29 cellular contexts compared by ENCODE assay signal in the genomic region with DNA sequence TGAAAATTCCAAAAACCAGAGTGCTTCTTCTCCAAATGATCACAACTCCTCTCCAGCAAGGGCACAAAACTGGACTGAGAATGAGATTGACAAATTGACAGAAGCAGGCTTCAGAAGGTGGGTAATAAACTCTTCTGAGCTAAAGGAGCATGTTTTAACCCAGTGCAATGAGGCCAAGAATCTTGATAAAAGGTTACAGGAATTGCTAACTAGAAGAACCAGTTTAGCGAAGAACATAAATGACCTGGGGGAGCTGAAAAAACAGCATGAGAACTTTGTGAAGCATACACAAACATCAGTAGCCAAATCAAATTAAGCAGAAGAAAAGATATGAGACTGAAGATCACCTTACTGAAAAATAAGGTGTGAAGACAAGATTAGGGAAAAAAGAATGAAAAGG. TPM values are rescaled to one million over a fixed set of nuclear protein-coding genes. Genes with fewer than 3 reads are reported as not detected.
"Had no signal": no experiment of that assay in that cellular context is flagged by ENCODE, and none has a peak within 500 bp of the region (broad histone marks: within the 10 kb centered on the region; RNA-seq: fewer than 3 reads in every experiment).

No MANE protein-coding gene starts in this region.

- H3K9me3 Mint-ChIP-seq: activated T-cell treated with anti-CD3 and anti-CD28 coated beads, Interleukin-2, amount 50 U/mL, for 4 hours had no signal

- H3K4me1 ChIP-seq: left ventricle myocardium inferior, psoas muscle, testis had no signal

- H3K36me3 Mint-ChIP-seq: activated naive CD8-positive, alpha-beta T cell treated with anti-CD3 and anti-CD28 coated beads, Interleukin-2, amount 10 ng/mL, durations not matched to agents 7 days and 5 days; immature natural killer cell; natural killer cell; stimulated activated memory B cell treated with anti-CD40 and anti-IgM and Interleukin-4, amounts not matched to agents 10 μg/mL and 1 μg/mL and 100 μg/mL, for 72 hours had no signal

- DNase-seq: activated CD4-positive, alpha-beta T cell treated with anti-CD3 and anti-CD28 coated beads, Interleukin-2, amount 50 U/mL, for 4 hours; activated CD8-positive, alpha-beta memory T cell treated with anti-CD3 and anti-CD28 coated beads for 24 hours; activated CD8-positive, alpha-beta memory T cell treated with anti-CD3 and anti-CD28 coated beads, Interleukin-2, amount 50 U/mL, for 4 hours; activated naive CD4-positive, alpha-beta T cell treated with anti-CD3 and anti-CD28 coated beads for 36 hours; activated naive CD8-positive, alpha-beta T cell treated with anti-CD3 and anti-CD28 coated beads, Interleukin-2, amount 10 ng/mL, durations not matched to agents 7 days and 5 days; activated T-cell treated with anti-CD3 and anti-CD28 coated beads, Interleukin-2, amount 50 U/mL, for 4 hours; amniotic stem cell; cerebellar nuclear complex; endodermal cell; foreskin fibroblast; immature natural killer cell; left ventricle myocardium inferior; midbrain; natural killer cell; psoas muscle; stimulated activated CD4-positive, alpha-beta T cell treated with anti-CD3 and anti-CD28 coated beads, Interleukin-2, amount 100 ng/mL, for 24 hours; T-helper 1 cell; testis had no signal

- H3K27me3 ChIP-seq: testis had no signal

- ATAC-seq: activated T-cell treated with anti-CD3 and anti-CD28 coated beads, Interleukin-2, amount 50 U/mL, for 4 hours; natural killer cell; psoas muscle; stimulated activated memory B cell treated with anti-CD40 and anti-IgM and Interleukin-4, amounts not matched to agents 10 μg/mL and 1 μg/mL and 100 μg/mL, for 72 hours had no signal

- H3K27ac Mint-ChIP-seq: activated naive CD4-positive, alpha-beta T cell treated with anti-CD3 and anti-CD28 coated beads for 36 hours; activated naive CD8-positive, alpha-beta T cell treated with anti-CD3 and anti-CD28 coated beads, Interleukin-2, amount 10 ng/mL, durations not matched to agents 7 days and 5 days; endodermal cell; immature natural killer cell; natural killer cell; stimulated activated memory B cell treated with anti-CD40 and anti-IgM and Interleukin-4, amounts not matched to agents 10 μg/mL and 1 μg/mL and 100 μg/mL, for 72 hours; WTC11 had no signal

- H3K36me3 ChIP-seq: left ventricle myocardium inferior had no signal

- H3K4me3 Mint-ChIP-seq: activated naive CD4-positive, alpha-beta T cell treated with anti-CD3 and anti-CD28 coated beads for 36 hours; activated naive CD8-positive, alpha-beta T cell treated with anti-CD3 and anti-CD28 coated beads, Interleukin-2, amount 10 ng/mL, durations not matched to agents 7 days and 5 days; activated T-cell treated with anti-CD3 and anti-CD28 coated beads, Interleukin-2, amount 50 U/mL, for 4 hours; endodermal cell; immature natural killer cell; natural killer cell; stimulated activated memory B cell treated with anti-CD40 and anti-IgM and Interleukin-4, amounts not matched to agents 10 μg/mL and 1 μg/mL and 100 μg/mL, for 72 hours; WTC11 had no signal

- H3K4me3 ChIP-seq: coronary artery, left ventricle myocardium inferior, psoas muscle, testis had no signal

- H3K4me1 Mint-ChIP-seq: activated naive CD8-positive, alpha-beta T cell treated with anti-CD3 and anti-CD28 coated beads, Interleukin-2, amount 10 ng/mL, durations not matched to agents 7 days and 5 days; endodermal cell; immature natural killer cell; natural killer cell; stimulated activated memory B cell treated with anti-CD40 and anti-IgM and Interleukin-4, amounts not matched to agents 10 μg/mL and 1 μg/mL and 100 μg/mL, for 72 hours had no signal

- H3K9me3 ChIP-seq: testis had no signal

- H3K27ac ChIP-seq: coronary artery, left ventricle myocardium inferior, psoas muscle, testis had no signal

RNA-seq across cellular contexts. Expression of gene OR52M1, which starts 15.5 kb away (rescaled TPM):
- total RNA-seq: activated naive CD4-positive, alpha-beta T cell treated with anti-CD3 and anti-CD28 coated beads for 36 hours; activated naive CD8-positive, alpha-beta T cell treated with anti-CD3 and anti-CD28 coated beads, Interleukin-2, amount 10 ng/mL, durations not matched to agents 7 days and 5 days; activated T-cell treated with anti-CD3 and anti-CD28 coated beads, Interleukin-2, amount 50 U/mL, for 4 hours; endodermal cell; epithelial cell of proximal tubule; fibroblast of lung; glomerular endothelial cell; kidney epithelial cell; left ventricle myocardium inferior; lung microvascular endothelial cell; natural killer cell; osteoblast; psoas muscle; skeletal muscle tissue; testis; urinary bladder; WTC11 had no signal

RNA-seq across cellular contexts. Expression of gene OR52I2, which starts 21.1 kb away (rescaled TPM):
- total RNA-seq: activated naive CD4-positive, alpha-beta T cell treated with anti-CD3 and anti-CD28 coated beads for 36 hours; activated naive CD8-positive, alpha-beta T cell treated with anti-CD3 and anti-CD28 coated beads, Interleukin-2, amount 10 ng/mL, durations not matched to agents 7 days and 5 days; activated T-cell treated with anti-CD3 and anti-CD28 coated beads, Interleukin-2, amount 50 U/mL, for 4 hours; endodermal cell; epithelial cell of proximal tubule; fibroblast of lung; glomerular endothelial cell; kidney epithelial cell; left ventricle myocardium inferior; lung microvascular endothelial cell; natural killer cell; osteoblast; psoas muscle; skeletal muscle tissue; urinary bladder; WTC11 had no signal

RNA-seq across cellular contexts. Expression of gene OR52I1, which starts 33.4 kb away (rescaled TPM):
- total RNA-seq: activated naive CD4-positive, alpha-beta T cell treated with anti-CD3 and anti-CD28 coated beads for 36 hours; activated naive CD8-positive, alpha-beta T cell treated with anti-CD3 and anti-CD28 coated beads, Interleukin-2, amount 10 ng/mL, durations not matched to agents 7 days and 5 days; activated T-cell treated with anti-CD3 and anti-CD28 coated beads, Interleukin-2, amount 50 U/mL, for 4 hours; endodermal cell; epithelial cell of proximal tubule; fibroblast of lung; glomerular endothelial cell; kidney epithelial cell; left ventricle myocardium inferior; lung microvascular endothelial cell; natural killer cell; osteoblast; psoas muscle; skeletal muscle tissue; testis; urinary bladder; WTC11 had no signal
